ENCODE assay signal across 28 cellular contexts in the genomic region with DNA sequence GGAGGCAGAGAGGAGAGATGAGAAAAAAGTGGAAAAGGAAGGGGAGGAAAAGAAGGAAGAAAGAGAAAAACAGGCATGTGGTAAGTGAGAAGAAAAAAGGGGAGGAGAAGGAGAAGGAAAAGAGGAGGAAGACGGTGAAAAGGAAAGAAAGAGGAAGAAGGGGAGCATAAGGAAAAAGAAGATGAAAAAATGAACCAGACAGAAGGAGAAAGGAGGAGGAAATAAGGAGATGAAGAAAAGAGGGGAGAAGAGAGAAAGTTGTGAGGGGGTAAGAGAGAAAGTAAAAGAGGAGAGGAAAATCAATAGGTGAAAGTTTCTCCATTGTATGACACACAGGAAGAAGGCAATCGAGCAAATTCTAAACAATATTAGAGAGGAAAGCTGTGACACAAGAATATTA.
"Had no signal": no experiment of that assay in that cellular context is flagged by ENCODE, and none has a peak within 500 bp of the region (broad histone marks: within the 10 kb centered on the region; RNA-seq: fewer than 3 reads in every experiment).

No MANE protein-coding gene starts in this region.

- H3K4me3 Mint-ChIP-seq: naive thymus-derived CD8-positive, alpha-beta T cell; natural killer cell treated with Interleukin-12 subunit alpha and Interleukin-12 subunit beta and Interleukin-15 and Interleukin-18, amount 100 ng/mL, for 72 hours; nephron progenitor cell; neural progenitor cell; stimulated activated effector memory CD8-positive, alpha-beta T cell treated with anti-CD3 and anti-CD28 coated beads, Interleukin-12 subunit alpha, Interleukin-12 subunit beta, amount 100 ng/mL, for 72 hours; stimulated activated naive CD8-positive, alpha-beta T cell treated with anti-CD3 and anti-CD28 coated beads, Interleukin-15, amount 100 ng/mL, for 72 hours; type B pancreatic cell had no signal

- H3K27me3 Mint-ChIP-seq: natural killer cell treated with Interleukin-12 subunit alpha and Interleukin-12 subunit beta and Interleukin-15 and Interleukin-18, amount 100 ng/mL, for 72 hours; progenitor cell of endocrine pancreas had no signal

- H3K27ac Mint-ChIP-seq: naive thymus-derived CD8-positive, alpha-beta T cell; natural killer cell treated with Interleukin-12 subunit alpha and Interleukin-12 subunit beta and Interleukin-15 and Interleukin-18, amount 100 ng/mL, for 72 hours; nephron progenitor cell; neural progenitor cell; progenitor cell of endocrine pancreas; stimulated activated effector memory CD8-positive, alpha-beta T cell treated with anti-CD3 and anti-CD28 coated beads, Interleukin-12 subunit alpha, Interleukin-12 subunit beta, amount 100 ng/mL, for 72 hours; stimulated activated naive CD8-positive, alpha-beta T cell treated with anti-CD3 and anti-CD28 coated beads, Interleukin-15, amount 100 ng/mL, for 72 hours; type B pancreatic cell had no signal

- H3K4me1 Mint-ChIP-seq: nephron progenitor cell; neural progenitor cell; stimulated activated effector memory CD8-positive, alpha-beta T cell treated with anti-CD3 and anti-CD28 coated beads, Interleukin-12 subunit alpha, Interleukin-12 subunit beta, amount 100 ng/mL, for 72 hours; stimulated activated naive CD8-positive, alpha-beta T cell treated with anti-CD3 and anti-CD28 coated beads, Interleukin-15, amount 100 ng/mL, for 72 hours had no signal

- ATAC-seq: naive thymus-derived CD8-positive, alpha-beta T cell; natural killer cell treated with Interleukin-12 subunit alpha and Interleukin-12 subunit beta and Interleukin-15 and Interleukin-18, amount 100 ng/mL, for 72 hours; psoas muscle; right cardiac atrium; right lobe of liver; stimulated activated effector memory CD8-positive, alpha-beta T cell treated with anti-CD3 and anti-CD28 coated beads, Interleukin-12 subunit alpha, Interleukin-12 subunit beta, amount 100 ng/mL, for 72 hours; stimulated activated naive CD8-positive, alpha-beta T cell treated with anti-CD3 and anti-CD28 coated beads, Interleukin-15, amount 100 ng/mL, for 72 hours; stimulated activated naive CD8-positive, alpha-beta T cell treated with anti-CD3 and anti-CD28 coated beads, Interleukin-15, Interleukin-2, amounts not matched to agents 100 U/mL and 50 U/mL, for 24 hours; upper lobe of right lung had no signal

- H3K9me3 Mint-ChIP-seq: neural progenitor cell, type B pancreatic cell had no signal

- H3K36me3 Mint-ChIP-seq: naive thymus-derived CD8-positive, alpha-beta T cell; natural killer cell treated with Interleukin-12 subunit alpha and Interleukin-12 subunit beta and Interleukin-15 and Interleukin-18, amount 100 ng/mL, for 72 hours; neural progenitor cell; stimulated activated effector memory CD8-positive, alpha-beta T cell treated with anti-CD3 and anti-CD28 coated beads, Interleukin-12 subunit alpha, Interleukin-12 subunit beta, amount 100 ng/mL, for 72 hours; type B pancreatic cell had no signal

- DNase-seq: naive thymus-derived CD8-positive, alpha-beta T cell; nephron progenitor cell; occipital lobe; ovary; posterior cingulate gyrus; psoas muscle; right cardiac atrium; right lobe of liver; sigmoid colon; small intestine; stimulated activated CD4-positive, alpha-beta T cell treated with anti-CD3 and anti-CD28 coated beads, Interleukin-15, amount 100 ng/mL, for 24 hours; stimulated activated CD4-positive, alpha-beta T cell treated with anti-CD3 and anti-CD28 coated beads, Interleukin-2, amount 100 ng/mL, for 24 hours; stimulated activated CD4-positive, alpha-beta T cell treated with anti-CD3 and anti-CD28 coated beads, Interleukin-2, amount 100 ng/mL, for 48 hours; stimulated activated CD4-positive, alpha-beta T cell treated with anti-CD3 and anti-CD28 coated beads, Interleukin-4, amount 100 ng/mL, for 24 hours; stimulated activated naive CD4-positive, alpha-beta T cell; stimulated activated naive CD8-positive, alpha-beta T cell treated with anti-CD3 and anti-CD28 coated beads, Interleukin-15, amount 100 ng/mL, for 72 hours; stimulated activated naive CD8-positive, alpha-beta T cell treated with anti-CD3 and anti-CD28 coated beads, Interleukin-15, Interleukin-2, amounts not matched to agents 100 U/mL and 50 U/mL, for 24 hours; substantia nigra; testis; tibial artery; transverse colon; upper lobe of right lung; uterus had no signal
